ENCODE assay signal across 1 cellular context in genomic region chr17:62134397-62134796, GRCh38.
TF ChIP-seq lines count a peak whose summit lies in the region.

No MANE protein-coding gene starts in this region.

TF ChIP-seq in IMR-90, 13 proteins besides CTCF, POLR2A, EP300 and RAD21:
- TF ChIP-seq RFX5 (IDR thresholded peaks at IDR 0.05; ENCODE audit: low read depth, low read length) (no peak), CHD1 (IDR thresholded peaks at IDR 0.05; ENCODE audit: low read depth, low read length) (no peak), FOS (IDR thresholded peaks at IDR 0.05; ENCODE audit: low read depth, low read length) (no peak), USF2 (IDR thresholded peaks at IDR 0.05; ENCODE audit: low read depth, low read length) (no peak), NFE2L2 (IDR thresholded peaks at IDR 0.05; ENCODE audit: low read depth, low read length) (no peak)
